Comparison of ENCODE assay signal across 11 cellular contexts in the genomic region with DNA sequence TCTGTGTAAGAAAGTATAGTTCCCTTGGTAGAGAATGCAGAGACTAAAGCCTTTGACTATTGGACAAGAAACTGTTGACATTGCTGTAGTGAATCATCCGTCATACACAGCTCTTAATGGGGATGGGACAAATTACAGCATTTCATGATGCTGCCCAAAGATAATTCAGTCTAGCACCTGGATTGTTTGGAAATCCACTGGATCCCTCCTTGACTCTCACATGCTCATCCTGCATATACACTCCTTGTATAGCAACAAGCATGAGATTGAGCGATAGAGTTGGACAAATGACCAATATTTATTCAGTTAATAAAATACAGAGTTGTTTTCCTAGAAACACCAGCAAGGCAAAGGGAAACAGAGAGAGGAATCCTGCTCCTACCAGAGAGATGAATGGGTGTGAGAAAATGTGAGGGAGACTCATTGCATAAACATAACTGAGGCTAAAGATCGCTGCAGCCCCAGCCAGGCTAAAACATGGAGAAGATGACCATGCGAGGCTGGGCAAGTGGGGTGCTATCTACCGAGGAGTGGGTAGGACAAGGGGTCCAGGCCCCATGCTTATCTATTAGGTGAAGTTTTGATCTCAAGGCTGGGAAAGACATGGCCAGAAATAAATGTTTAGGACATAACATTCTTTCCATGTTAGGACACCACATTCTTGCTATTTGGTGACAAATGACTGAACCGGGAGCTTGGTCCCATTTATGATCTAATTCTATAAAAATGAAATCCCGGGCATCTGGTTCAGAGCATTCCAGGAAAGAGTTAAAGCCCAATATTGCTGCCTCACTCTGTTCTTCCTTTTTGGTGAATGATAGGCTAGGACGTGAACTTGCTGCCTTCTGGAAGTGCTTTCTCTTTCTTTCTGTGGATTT.
A peak's percentile ranks its signal among the peaks of the same experiment; 100 is the strongest.
DNase-seq lines count a peak whose midpoint lies in the region; ATAC-seq and TF ChIP-seq lines count a peak whose summit lies in the region.
"Had no signal": no experiment of that assay in that cellular context is flagged by ENCODE, and none has a peak within 500 bp of the region (broad histone marks: within the 10 kb centered on the region; RNA-seq: fewer than 3 reads in every experiment).

No MANE protein-coding gene starts in this region.

- H3K36me3 ChIP-seq in HEK293 (ENCODE audit: control insufficient read depth in 2 of 2, insufficient read depth in 1 of 2, low read length in 2 of 2) (no peaks in the 10 kb centered on the region), spleen (no peaks in the 10 kb centered on the region)

- CTCF ChIA-PET in HEK293 (lab: Yijun Ruan, JAX): interaction anchor here (0.6 to 1.5 kb wide), 2 partner anchors 11 to 119 kb away, joined by 3 to 6 read pairs; no protein-coding TSS in a partner anchor

- TF ChIP-seq CTCF in HEK293 (tag by site-specific recombination; IDR thresholded peaks at IDR 0.05): no peak
- TF ChIP-seq CTCF in spleen (IDR thresholded peaks at IDR 0.05 in 8 of 11, conservative IDR thresholded peaks at IDR 0.05 in 3 of 11): no peak

- intact Hi-C loops in left ventricle myocardium superior (cut with micrococcal nuclease): loop anchor here (10.0 kb wide), 1 partner anchor 153 kb away; the partner anchor contains the start of gene TGFB2
- intact Hi-C loops in spleen (cut with DNase I; ENCODE audit: low total_unique reads): no loop called here

- no peaks in the 10 kb centered on the region for H3K4me1 Mint-ChIP-seq in effector memory CD8-positive, alpha-beta T cell (ENCODE audit: low read depth in 2 of 2)

- H3K27ac Mint-ChIP-seq in effector memory CD8-positive, alpha-beta T cell: no peak overlapping the region

- peak; percentile 58 for ATAC-seq in left ventricle myocardium superior
- ATAC-seq in effector memory CD8-positive, alpha-beta T cell (replicated peaks): no peak
- ATAC-seq in GM21367 (IDR thresholded peaks at IDR 0.05; ENCODE audit: unreplicated experiment): no peak

- peak; percentile 60 for DNase-seq in amniotic epithelial cell (ENCODE audit: low read depth)
- no peak for DNase-seq in left ventricle myocardium superior
- no peak for DNase-seq in spleen
- DNase-seq in RPMI8226: no peak
- DNase-seq in effector memory CD8-positive, alpha-beta T cell: no peak
- no peak for DNase-seq in stimulated activated CD4-positive, alpha-beta T cell treated with anti-CD3 and anti-CD28 coated beads, Interleukin-4, amount 100 ng/mL, for 24 hours
- DNase-seq: activated CD4-positive, CD25-positive, alpha-beta regulatory T cell treated with anti-CD3 and anti-CD28 coated beads, Interleukin-2, amount 50 U/mL, for 72 hours; effector CD8-positive, alpha-beta T cell; occipital lobe had no signal

- H3K4me3 ChIP-seq in HEK293 (ENCODE audit: low read depth, low read length) (peak overlapping the region; percentile 26), spleen (peak overlapping the region in 2 of 8 donors; percentile 1 to 35)

- H3K27me3 ChIP-seq in spleen (replicated peaks in 1 of 7): no peaks in the 10 kb centered on the region

- H3K9me3 Mint-ChIP-seq in effector memory CD8-positive, alpha-beta T cell: peaks cover 0 to 2% of the 10 kb centered on the region in 2 donors

- no peak overlapping the region for H3K4me3 Mint-ChIP-seq in effector memory CD8-positive, alpha-beta T cell

- peaks cover 10 to 12% of the 10 kb centered on the region in 2 donors for H3K27me3 Mint-ChIP-seq in effector memory CD8-positive, alpha-beta T cell

- H3K4me1 ChIP-seq in HEK293 (ENCODE audit: control insufficient read depth, insufficient read depth, low read length) (no peaks in the 10 kb centered on the region), spleen (peaks cover 0 to 17% (median 11%) of the 10 kb centered on the region in 6 donors)

- TF ChIP-seq POLR2A in spleen (IDR thresholded peaks at IDR 0.05): no peak

- H3K27ac ChIP-seq in HEK293 (ENCODE audit: extremely low read depth, low read depth, low read length): no peak overlapping the region
- peak overlapping the region in 5 of 8 donors; percentile 10 to 50 (median 22) for H3K27ac ChIP-seq in spleen

- POLR2A ChIA-PET in HEK293 (lab: Yijun Ruan, JAX): interaction anchor here (1.0 to 1.5 kb wide), 2 partner anchors 153 to 208 kb away, joined by 3 to 6 read pairs; partner anchors contain the start of gene TGFB2

- no peaks in the 10 kb centered on the region for H3K36me3 Mint-ChIP-seq in effector memory CD8-positive, alpha-beta T cell (ENCODE audit: insufficient read depth)

- H3K9me3 ChIP-seq in HEK293 (ENCODE audit: control insufficient read depth, insufficient read depth, low read depth, low read length) (no peaks in the 10 kb centered on the region), spleen (no peaks in the 10 kb centered on the region)

- 67 to 73% (median 69%) methylated on average over 8 of the region's 8 CpGs for WGBS in spleen, 5 donors

TF ChIP-seq in HEK293, 187 proteins besides CTCF, POLR2A, EP300 and RAD21:
- TF ChIP-seq ZXDB (tag by site-specific recombination; IDR thresholded peaks at IDR 0.05) (no peak), BCL11B (tag by site-specific recombination; IDR thresholded peaks at IDR 0.05; ENCODE audit: low read depth) (no peak), GFI1B (tag by site-specific recombination; IDR thresholded peaks at IDR 0.05) (no peak), ZNF785 (tag by site-specific recombination; IDR thresholded peaks at IDR 0.05) (no peak), ZBTB48 (tag by site-specific recombination; IDR thresholded peaks at IDR 0.05) (no peak), ZNF155 (tag by site-specific recombination; IDR thresholded peaks at IDR 0.05) (no peak), ZNF132 (tag by site-specific recombination; IDR thresholded peaks at IDR 0.05; ENCODE audit: borderline replicate concordance) (no peak), HOXD13 (CRISPR knock-in tag; IDR thresholded peaks at IDR 0.05; ENCODE audit: borderline replicate concordance) (no peak), ZNF239 (tag by site-specific recombination; IDR thresholded peaks at IDR 0.05) (no peak), MZF1 (tag by site-specific recombination; IDR thresholded peaks at IDR 0.05; ENCODE audit: borderline replicate concordance) (no peak), HOXA7 (CRISPR knock-in tag; IDR thresholded peaks at IDR 0.05; ENCODE audit: borderline replicate concordance) (no peak), ZNF843 (tag by site-specific recombination; IDR thresholded peaks at IDR 0.05) (no peak), ZNF510 (tag by site-specific recombination; IDR thresholded peaks at IDR 0.05; ENCODE audit: insufficient replicate concordance) (no peak), ZNF76 (tag by site-specific recombination; IDR thresholded peaks at IDR 0.05; ENCODE audit: borderline replicate concordance, low read depth) (no peak), ZBTB44 (tag by site-specific recombination; IDR thresholded peaks at IDR 0.05) (no peak), ZNF292 (tag by site-specific recombination; IDR thresholded peaks at IDR 0.05; ENCODE audit: borderline replicate concordance, low read depth) (no peak), ZNF335 (tag by site-specific recombination; conservative IDR thresholded peaks at IDR 0.05) (no peak), ZNF626 (tag by site-specific recombination; IDR thresholded peaks at IDR 0.05) (no peak), ZBTB8A (tag by site-specific recombination; IDR thresholded peaks at IDR 0.05) (no peak)
- TF ChIP-seq, protein P1, sequence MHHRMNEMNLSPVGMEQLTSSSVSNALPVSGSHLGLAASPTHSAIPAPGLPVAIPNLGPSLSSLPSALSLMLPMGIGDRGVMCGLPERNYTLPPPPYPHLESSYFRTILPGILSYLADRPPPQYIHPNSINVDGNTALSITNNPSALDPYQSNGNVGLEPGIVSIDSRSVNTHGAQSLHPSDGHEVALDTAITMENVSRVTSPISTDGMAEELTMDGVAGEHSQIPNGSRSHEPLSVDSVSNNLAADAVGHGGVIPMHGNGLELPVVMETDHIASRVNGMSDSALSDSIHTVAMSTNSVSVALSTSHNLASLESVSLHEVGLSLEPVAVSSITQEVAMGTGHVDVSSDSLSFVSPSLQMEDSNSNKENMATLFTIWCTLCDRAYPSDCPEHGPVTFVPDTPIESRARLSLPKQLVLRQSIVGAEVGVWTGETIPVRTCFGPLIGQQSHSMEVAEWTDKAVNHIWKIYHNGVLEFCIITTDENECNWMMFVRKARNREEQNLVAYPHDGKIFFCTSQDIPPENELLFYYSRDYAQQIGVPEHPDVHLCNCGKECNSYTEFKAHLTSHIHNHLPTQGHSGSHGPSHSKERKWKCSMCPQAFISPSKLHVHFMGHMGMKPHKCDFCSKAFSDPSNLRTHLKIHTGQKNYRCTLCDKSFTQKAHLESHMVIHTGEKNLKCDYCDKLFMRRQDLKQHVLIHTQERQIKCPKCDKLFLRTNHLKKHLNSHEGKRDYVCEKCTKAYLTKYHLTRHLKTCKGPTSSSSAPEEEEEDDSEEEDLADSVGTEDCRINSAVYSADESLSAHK (tag by site-specific recombination; IDR thresholded peaks at IDR 0.05): no peak
